In genomic region chr1:1858382-1859086, GRCh38 we compare ENCODE assay signal across 2 cellular contexts.
TF ChIP-seq lines count a peak whose summit lies in the region.

No MANE protein-coding gene starts in this region.

TF ChIP-seq in IMR-90, 13 proteins besides CTCF, POLR2A, EP300 and RAD21:
- peak; percentile 43 for TF ChIP-seq MAFK (IDR thresholded peaks at IDR 0.05; ENCODE audit: low read depth, low read length)
- TF ChIP-seq SMC3 (IDR thresholded peaks at IDR 0.05; ENCODE audit: low read depth, low read length), result peak; percentile 33; the same call in 1 of the 2 replicates
- TF ChIP-seq MXI1 (IDR thresholded peaks at IDR 0.05; ENCODE audit: borderline replicate concordance, low read depth, low read length), result no peak

TF ChIP-seq in endothelial cell of umbilical vein, 7 proteins besides CTCF, POLR2A, EP300 and RAD21:
- TF ChIP-seq MAX (IDR thresholded peaks at IDR 0.05; ENCODE audit: insufficient read depth, insufficient read length) (no peak), GATA2 (IDR thresholded peaks at IDR 0.05; ENCODE audit: insufficient read depth, insufficient read length, low read depth, low read length) (peak; percentile 87), FOS (IDR thresholded peaks at IDR 0.05; ENCODE audit: borderline replicate concordance, insufficient read depth, low read length) (no peak), POLR2AphosphoS5 (IDR thresholded peaks at IDR 0.05; ENCODE audit: insufficient read depth, low read depth, low read length) (peak; percentile 68), JUN (IDR thresholded peaks at IDR 0.05; ENCODE audit: borderline replicate concordance, insufficient read depth, insufficient read length, low read depth) (peak; percentile 93)
TF ChIP-seq in endothelial cell of umbilical vein: peak in this region for 3.
